Comparison of ENCODE assay signal across 11 cellular contexts in genomic region chr7:27346531-27347260, GRCh38.
DNase-seq lines count a peak whose midpoint lies in the region; ATAC-seq and TF ChIP-seq lines count a peak whose summit lies in the region.
"Had no signal": no experiment of that assay in that cellular context is flagged by ENCODE, and none has a peak within 500 bp of the region (broad histone marks: within the 10 kb centered on the region; RNA-seq: fewer than 3 reads in every experiment).

No MANE protein-coding gene starts in this region.

- peak overlapping the region; percentile 4; the same call in 1 of the 2 replicates for H3K9ac ChIP-seq in ES-I3 (ENCODE audit: low read depth, low read length)

- DNase-seq in NCI-H82 (lab: John Stamatoyannopoulos, UW) (peak; percentile 97), fibroblast of villous mesenchyme (ENCODE audit: low read depth) (peak; percentile 84), sciatic nerve (ENCODE audit: low spot score) (no peak), T-helper 2 cell (no peak), NCI-H524 (lab: John Stamatoyannopoulos, UW) (no peak), inferior parietal cortex (ENCODE audit: extremely low spot score) (no peak)
- DNase-seq: activated B cell treated with CpG ODN at 0.5 μM for 24 hours; naive thymus-derived CD8-positive, alpha-beta T cell; stimulated activated naive CD8-positive, alpha-beta T cell treated with anti-CD3 and anti-CD28 coated beads, Interleukin-15, Interleukin-2, amounts not matched to agents 100 U/mL and 50 U/mL, for 24 hours had no signal

- ATAC-seq in sciatic nerve (peak; percentile 70), HG02623 (IDR thresholded peaks at IDR 0.05; ENCODE audit: unreplicated experiment) (no peak)
- ATAC-seq: naive thymus-derived CD8-positive, alpha-beta T cell; stimulated activated naive CD8-positive, alpha-beta T cell treated with anti-CD3 and anti-CD28 coated beads, Interleukin-15, Interleukin-2, amounts not matched to agents 100 U/mL and 50 U/mL, for 24 hours had no signal

- no peak for TF ChIP-seq CTCF in fibroblast of villous mesenchyme (IDR thresholded peaks at IDR 0.05; ENCODE audit: insufficient read depth, low read depth, low read length)

- H3K4me1 ChIP-seq in ES-I3 (ENCODE audit: insufficient read depth, low read length): peaks cover 19% of the 10 kb centered on the region; the same call in 1 of the 2 replicates

- no peaks in the 10 kb centered on the region for H3K36me3 ChIP-seq in ES-I3 (ENCODE audit: insufficient read depth, low read length)

- H3K9me3 ChIP-seq in ES-I3 (ENCODE audit: control insufficient read depth, insufficient read depth, low read length): no peaks in the 10 kb centered on the region

- no peak overlapping the region for H3K4me3 ChIP-seq in fibroblast of villous mesenchyme (ENCODE audit: low read depth, low read length)

- intact Hi-C loops in sciatic nerve (cut with DNase I): no loop called here

Comparison
In these comparisons a context has a peak if more than half of its experiments do, and no peak if none do; other contexts are left out.
1. DNase-seq: peak in NCI-H82 (single experiment) and fibroblast of villous mesenchyme (single experiment); none in sciatic nerve (single experiment), T-helper 2 cell (0 of 5), NCI-H524 (0 of 2) and inferior parietal cortex (single experiment).